1 cellular context compared by ENCODE assay signal in the genomic region with DNA sequence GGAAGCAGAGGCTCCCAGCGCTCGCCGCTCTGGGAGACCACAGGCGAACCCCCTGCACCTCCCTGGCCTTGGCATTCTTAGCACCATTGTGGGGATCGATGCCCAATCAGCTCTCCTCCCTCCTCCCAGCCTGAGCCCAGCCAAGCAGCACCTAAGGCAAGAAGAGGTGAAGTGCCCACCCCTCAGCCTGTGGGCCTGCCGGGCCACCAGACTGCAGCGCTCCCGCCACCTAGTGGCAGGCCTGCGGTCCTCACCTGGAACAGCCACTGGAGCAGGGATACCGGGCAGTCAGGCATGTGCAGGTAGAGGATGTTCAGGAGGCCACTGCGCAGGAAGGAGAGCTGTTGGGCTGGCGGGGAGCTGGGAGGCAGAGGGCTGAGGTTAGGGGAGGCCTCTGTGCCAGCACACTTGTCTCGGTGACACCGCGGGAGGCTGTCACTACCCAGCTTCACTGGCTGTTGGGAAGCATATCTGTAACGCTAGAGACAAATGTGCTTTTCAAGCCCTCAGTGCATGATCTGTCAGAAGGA.
A peak's percentile ranks its signal among the peaks of the same experiment; 100 is the strongest.
TF ChIP-seq lines count a peak whose summit lies in the region.

No MANE protein-coding gene starts in this region.

TF ChIP-seq in K562, 482 proteins besides CTCF, POLR2A, EP300 and RAD21 (continued from another document and continues in another):
- TF ChIP-seq, protein P1, sequence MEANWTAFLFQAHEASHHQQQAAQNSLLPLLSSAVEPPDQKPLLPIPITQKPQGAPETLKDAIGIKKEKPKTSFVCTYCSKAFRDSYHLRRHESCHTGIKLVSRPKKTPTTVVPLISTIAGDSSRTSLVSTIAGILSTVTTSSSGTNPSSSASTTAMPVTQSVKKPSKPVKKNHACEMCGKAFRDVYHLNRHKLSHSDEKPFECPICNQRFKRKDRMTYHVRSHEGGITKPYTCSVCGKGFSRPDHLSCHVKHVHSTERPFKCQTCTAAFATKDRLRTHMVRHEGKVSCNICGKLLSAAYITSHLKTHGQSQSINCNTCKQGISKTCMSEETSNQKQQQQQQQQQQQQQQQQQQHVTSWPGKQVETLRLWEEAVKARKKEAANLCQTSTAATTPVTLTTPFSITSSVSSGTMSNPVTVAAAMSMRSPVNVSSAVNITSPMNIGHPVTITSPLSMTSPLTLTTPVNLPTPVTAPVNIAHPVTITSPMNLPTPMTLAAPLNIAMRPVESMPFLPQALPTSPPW (CRISPR knock-in tag; IDR thresholded peaks at IDR 0.05) = peak; percentile 67
- TF ChIP-seq ARID2 (IDR thresholded peaks at IDR 0.05) (peak; percentile 95), NRF1 (conservative IDR thresholded peaks at IDR 0.05 in 1 of 2, IDR thresholded peaks at IDR 0.05 in 1 of 2) (peak; percentile 78 to 81), ZNF12 (CRISPR knock-in tag; IDR thresholded peaks at IDR 0.05) (no peak), XRCC3 (IDR thresholded peaks at IDR 0.05) (no peak), YY1 (IDR thresholded peaks at IDR 0.05; ENCODE audit: borderline replicate concordance in 1 of 3, control insufficient read depth in 1 of 3, extremely low read depth in 1 of 3, insufficient read depth in 3 of 3, insufficient read length in 1 of 3, insufficient replicate concordance in 2 of 3, low read depth in 1 of 3, low read length in 2 of 3) (peak in 1 of 3 experiments; percentile 34), ZNF436 (CRISPR knock-in tag; IDR thresholded peaks at IDR 0.05) (no peak), SP1 (CRISPR knock-in tag; IDR thresholded peaks at IDR 0.05) (peak; percentile 56; the same call in 1 of the 2 replicates), CBFB (CRISPR knock-in tag; IDR thresholded peaks at IDR 0.05) (peak; percentile 57; the same call in 1 of the 2 replicates), MAZ (CRISPR knock-in tag; conservative IDR thresholded peaks at IDR 0.05 in 1 of 2, IDR thresholded peaks at IDR 0.05 in 1 of 2) (peak; percentile 53 to 82; a peak in 3 of 4 replicates), ESRRA (IDR thresholded peaks at IDR 0.05; ENCODE audit: borderline replicate concordance, low read depth) (peak; percentile 32; the same call in 1 of the 2 replicates), CREM (IDR thresholded peaks at IDR 0.05; ENCODE audit: low read depth) (no peak), HCFC1 (IDR thresholded peaks at IDR 0.05; ENCODE audit: low read depth, low read length) (0 out of 2 replicates have a peak, but pooled peaks have one; percentile 12), POLR2B (IDR thresholded peaks at IDR 0.05; ENCODE audit: low read depth, partially characterized antibody) (no peak), SMAD1 (IDR thresholded peaks at IDR 0.05; ENCODE audit: low read depth, low read length, partially characterized antibody) (no peak), TEAD2 (tag; IDR thresholded peaks at IDR 0.05) (0 out of 2 replicates have a peak, but pooled peaks have one; percentile 25), TCF3 (CRISPR knock-in tag; IDR thresholded peaks at IDR 0.05) (peak; percentile 26; the same call in 1 of the 2 replicates), ZNF551 (CRISPR knock-in tag; IDR thresholded peaks at IDR 0.05) (no peak), TCF7 (IDR thresholded peaks at IDR 0.05; ENCODE audit: borderline replicate concordance) (0 out of 2 replicates have a peak, but pooled peaks have one; percentile 27), JUND (IDR thresholded peaks at IDR 0.05; ENCODE audit: borderline replicate concordance, low read depth, low read length) (0 out of 2 replicates have a peak, but pooled peaks have one; percentile 9), JUND (tag; IDR thresholded peaks at IDR 0.05; ENCODE audit: borderline replicate concordance, low read depth, low read length) (no peak; the same call in 2 of the 3 replicates), ZEB2 (IDR thresholded peaks at IDR 0.05) (peak; percentile 78; the same call in 1 of the 2 replicates), ZBTB7A (IDR thresholded peaks at IDR 0.05; ENCODE audit: borderline replicate concordance, control insufficient read depth, low read depth, low read length) (peak; percentile 83; the same call in 1 of the 2 replicates), C11orf30 (IDR thresholded peaks at IDR 0.05; ENCODE audit: low read depth) (no peak), RBFOX2 (IDR thresholded peaks at IDR 0.05; ENCODE audit: low read depth, low read length) (peak; percentile 41; the same call in 1 of the 2 replicates), ZNF282 (CRISPR knock-in tag; IDR thresholded peaks at IDR 0.05) (no peak), SIX5 (IDR thresholded peaks at IDR 0.05; ENCODE audit: borderline replicate concordance in 1 of 2, insufficient read depth in 1 of 2, low read depth in 1 of 2, low read length in 2 of 2) (no peak), BRD9 (IDR thresholded peaks at IDR 0.05; ENCODE audit: low read depth, partially characterized antibody) (peak; percentile 70), XRCC5 (IDR thresholded peaks at IDR 0.05; ENCODE audit: low read depth, low read length) (0 out of 2 replicates have a peak, but pooled peaks have one; percentile 69), NR2C2 (CRISPR knock-in tag; IDR thresholded peaks at IDR 0.05) (no peak), NR2C2 (tag; IDR thresholded peaks at IDR 0.05) (no peak), PRMT5 (CRISPR knock-in tag; IDR thresholded peaks at IDR 0.05) (no peak), BHLHE40 (IDR thresholded peaks at IDR 0.05; ENCODE audit: low read length) (peak; percentile 45), KAT7 (CRISPR knock-in tag; IDR thresholded peaks at IDR 0.05; ENCODE audit: borderline replicate concordance) (no peak), BCOR (IDR thresholded peaks at IDR 0.05) (no peak)
- TF ChIP-seq, protein P2, sequence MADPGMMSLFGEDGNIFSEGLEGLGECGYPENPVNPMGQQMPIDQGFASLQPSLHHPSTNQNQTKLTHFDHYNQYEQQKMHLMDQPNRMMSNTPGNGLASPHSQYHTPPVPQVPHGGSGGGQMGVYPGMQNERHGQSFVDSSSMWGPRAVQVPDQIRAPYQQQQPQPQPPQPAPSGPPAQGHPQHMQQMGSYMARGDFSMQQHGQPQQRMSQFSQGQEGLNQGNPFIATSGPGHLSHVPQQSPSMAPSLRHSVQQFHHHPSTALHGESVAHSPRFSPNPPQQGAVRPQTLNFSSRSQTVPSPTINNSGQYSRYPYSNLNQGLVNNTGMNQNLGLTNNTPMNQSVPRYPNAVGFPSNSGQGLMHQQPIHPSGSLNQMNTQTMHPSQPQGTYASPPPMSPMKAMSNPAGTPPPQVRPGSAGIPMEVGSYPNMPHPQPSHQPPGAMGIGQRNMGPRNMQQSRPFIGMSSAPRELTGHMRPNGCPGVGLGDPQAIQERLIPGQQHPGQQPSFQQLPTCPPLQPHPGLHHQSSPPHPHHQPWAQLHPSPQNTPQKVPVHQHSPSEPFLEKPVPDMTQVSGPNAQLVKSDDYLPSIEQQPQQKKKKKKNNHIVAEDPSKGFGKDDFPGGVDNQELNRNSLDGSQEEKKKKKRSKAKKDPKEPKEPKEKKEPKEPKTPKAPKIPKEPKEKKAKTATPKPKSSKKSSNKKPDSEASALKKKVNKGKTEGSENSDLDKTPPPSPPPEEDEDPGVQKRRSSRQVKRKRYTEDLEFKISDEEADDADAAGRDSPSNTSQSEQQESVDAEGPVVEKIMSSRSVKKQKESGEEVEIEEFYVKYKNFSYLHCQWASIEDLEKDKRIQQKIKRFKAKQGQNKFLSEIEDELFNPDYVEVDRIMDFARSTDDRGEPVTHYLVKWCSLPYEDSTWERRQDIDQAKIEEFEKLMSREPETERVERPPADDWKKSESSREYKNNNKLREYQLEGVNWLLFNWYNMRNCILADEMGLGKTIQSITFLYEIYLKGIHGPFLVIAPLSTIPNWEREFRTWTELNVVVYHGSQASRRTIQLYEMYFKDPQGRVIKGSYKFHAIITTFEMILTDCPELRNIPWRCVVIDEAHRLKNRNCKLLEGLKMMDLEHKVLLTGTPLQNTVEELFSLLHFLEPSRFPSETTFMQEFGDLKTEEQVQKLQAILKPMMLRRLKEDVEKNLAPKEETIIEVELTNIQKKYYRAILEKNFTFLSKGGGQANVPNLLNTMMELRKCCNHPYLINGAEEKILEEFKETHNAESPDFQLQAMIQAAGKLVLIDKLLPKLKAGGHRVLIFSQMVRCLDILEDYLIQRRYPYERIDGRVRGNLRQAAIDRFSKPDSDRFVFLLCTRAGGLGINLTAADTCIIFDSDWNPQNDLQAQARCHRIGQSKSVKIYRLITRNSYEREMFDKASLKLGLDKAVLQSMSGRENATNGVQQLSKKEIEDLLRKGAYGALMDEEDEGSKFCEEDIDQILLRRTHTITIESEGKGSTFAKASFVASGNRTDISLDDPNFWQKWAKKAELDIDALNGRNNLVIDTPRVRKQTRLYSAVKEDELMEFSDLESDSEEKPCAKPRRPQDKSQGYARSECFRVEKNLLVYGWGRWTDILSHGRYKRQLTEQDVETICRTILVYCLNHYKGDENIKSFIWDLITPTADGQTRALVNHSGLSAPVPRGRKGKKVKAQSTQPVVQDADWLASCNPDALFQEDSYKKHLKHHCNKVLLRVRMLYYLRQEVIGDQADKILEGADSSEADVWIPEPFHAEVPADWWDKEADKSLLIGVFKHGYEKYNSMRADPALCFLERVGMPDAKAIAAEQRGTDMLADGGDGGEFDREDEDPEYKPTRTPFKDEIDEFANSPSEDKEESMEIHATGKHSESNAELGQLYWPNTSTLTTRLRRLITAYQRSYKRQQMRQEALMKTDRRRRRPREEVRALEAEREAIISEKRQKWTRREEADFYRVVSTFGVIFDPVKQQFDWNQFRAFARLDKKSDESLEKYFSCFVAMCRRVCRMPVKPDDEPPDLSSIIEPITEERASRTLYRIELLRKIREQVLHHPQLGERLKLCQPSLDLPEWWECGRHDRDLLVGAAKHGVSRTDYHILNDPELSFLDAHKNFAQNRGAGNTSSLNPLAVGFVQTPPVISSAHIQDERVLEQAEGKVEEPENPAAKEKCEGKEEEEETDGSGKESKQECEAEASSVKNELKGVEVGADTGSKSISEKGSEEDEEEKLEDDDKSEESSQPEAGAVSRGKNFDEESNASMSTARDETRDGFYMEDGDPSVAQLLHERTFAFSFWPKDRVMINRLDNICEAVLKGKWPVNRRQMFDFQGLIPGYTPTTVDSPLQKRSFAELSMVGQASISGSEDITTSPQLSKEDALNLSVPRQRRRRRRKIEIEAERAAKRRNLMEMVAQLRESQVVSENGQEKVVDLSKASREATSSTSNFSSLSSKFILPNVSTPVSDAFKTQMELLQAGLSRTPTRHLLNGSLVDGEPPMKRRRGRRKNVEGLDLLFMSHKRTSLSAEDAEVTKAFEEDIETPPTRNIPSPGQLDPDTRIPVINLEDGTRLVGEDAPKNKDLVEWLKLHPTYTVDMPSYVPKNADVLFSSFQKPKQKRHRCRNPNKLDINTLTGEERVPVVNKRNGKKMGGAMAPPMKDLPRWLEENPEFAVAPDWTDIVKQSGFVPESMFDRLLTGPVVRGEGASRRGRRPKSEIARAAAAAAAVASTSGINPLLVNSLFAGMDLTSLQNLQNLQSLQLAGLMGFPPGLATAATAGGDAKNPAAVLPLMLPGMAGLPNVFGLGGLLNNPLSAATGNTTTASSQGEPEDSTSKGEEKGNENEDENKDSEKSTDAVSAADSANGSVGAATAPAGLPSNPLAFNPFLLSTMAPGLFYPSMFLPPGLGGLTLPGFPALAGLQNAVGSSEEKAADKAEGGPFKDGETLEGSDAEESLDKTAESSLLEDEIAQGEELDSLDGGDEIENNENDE (IDR thresholded peaks at IDR 0.05; ENCODE audit: low read depth, low read length) = no peak
- TF ChIP-seq, protein P3, sequence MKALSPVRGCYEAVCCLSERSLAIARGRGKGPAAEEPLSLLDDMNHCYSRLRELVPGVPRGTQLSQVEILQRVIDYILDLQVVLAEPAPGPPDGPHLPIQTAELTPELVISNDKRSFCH (CRISPR knock-in tag; IDR thresholded peaks at IDR 0.05) = no peak
- TF ChIP-seq, protein P3 (tag; IDR thresholded peaks at IDR 0.05) = peak; percentile 63
- TF ChIP-seq, protein P4, sequence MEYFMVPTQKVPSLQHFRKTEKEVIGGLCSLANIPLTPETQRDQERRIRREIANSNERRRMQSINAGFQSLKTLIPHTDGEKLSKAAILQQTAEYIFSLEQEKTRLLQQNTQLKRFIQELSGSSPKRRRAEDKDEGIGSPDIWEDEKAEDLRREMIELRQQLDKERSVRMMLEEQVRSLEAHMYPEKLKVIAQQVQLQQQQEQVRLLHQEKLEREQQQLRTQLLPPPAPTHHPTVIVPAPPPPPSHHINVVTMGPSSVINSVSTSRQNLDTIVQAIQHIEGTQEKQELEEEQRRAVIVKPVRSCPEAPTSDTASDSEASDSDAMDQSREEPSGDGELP (CRISPR knock-in tag; IDR thresholded peaks at IDR 0.05; ENCODE audit: borderline replicate concordance) = peak; percentile 85; the same call in 1 of the 2 replicates
- TF ChIP-seq, protein P5, sequence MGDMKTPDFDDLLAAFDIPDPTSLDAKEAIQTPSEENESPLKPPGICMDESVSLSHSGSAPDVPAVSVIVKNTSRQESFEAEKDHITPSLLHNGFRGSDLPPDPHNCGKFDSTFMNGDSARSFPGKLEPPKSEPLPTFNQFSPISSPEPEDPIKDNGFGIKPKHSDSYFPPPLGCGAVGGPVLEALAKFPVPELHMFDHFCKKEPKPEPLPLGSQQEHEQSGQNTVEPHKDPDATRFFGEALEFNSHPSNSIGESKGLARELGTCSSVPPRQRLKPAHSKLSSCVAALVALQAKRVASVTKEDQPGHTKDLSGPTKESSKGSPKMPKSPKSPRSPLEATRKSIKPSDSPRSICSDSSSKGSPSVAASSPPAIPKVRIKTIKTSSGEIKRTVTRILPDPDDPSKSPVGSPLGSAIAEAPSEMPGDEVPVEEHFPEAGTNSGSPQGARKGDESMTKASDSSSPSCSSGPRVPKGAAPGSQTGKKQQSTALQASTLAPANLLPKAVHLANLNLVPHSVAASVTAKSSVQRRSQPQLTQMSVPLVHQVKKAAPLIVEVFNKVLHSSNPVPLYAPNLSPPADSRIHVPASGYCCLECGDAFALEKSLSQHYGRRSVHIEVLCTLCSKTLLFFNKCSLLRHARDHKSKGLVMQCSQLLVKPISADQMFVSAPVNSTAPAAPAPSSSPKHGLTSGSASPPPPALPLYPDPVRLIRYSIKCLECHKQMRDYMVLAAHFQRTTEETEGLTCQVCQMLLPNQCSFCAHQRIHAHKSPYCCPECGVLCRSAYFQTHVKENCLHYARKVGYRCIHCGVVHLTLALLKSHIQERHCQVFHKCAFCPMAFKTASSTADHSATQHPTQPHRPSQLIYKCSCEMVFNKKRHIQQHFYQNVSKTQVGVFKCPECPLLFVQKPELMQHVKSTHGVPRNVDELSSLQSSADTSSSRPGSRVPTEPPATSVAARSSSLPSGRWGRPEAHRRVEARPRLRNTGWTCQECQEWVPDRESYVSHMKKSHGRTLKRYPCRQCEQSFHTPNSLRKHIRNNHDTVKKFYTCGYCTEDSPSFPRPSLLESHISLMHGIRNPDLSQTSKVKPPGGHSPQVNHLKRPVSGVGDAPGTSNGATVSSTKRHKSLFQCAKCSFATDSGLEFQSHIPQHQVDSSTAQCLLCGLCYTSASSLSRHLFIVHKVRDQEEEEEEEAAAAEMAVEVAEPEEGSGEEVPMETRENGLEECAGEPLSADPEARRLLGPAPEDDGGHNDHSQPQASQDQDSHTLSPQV (IDR thresholded peaks at IDR 0.05) = peak; percentile 76
- TF ChIP-seq, protein P6, sequence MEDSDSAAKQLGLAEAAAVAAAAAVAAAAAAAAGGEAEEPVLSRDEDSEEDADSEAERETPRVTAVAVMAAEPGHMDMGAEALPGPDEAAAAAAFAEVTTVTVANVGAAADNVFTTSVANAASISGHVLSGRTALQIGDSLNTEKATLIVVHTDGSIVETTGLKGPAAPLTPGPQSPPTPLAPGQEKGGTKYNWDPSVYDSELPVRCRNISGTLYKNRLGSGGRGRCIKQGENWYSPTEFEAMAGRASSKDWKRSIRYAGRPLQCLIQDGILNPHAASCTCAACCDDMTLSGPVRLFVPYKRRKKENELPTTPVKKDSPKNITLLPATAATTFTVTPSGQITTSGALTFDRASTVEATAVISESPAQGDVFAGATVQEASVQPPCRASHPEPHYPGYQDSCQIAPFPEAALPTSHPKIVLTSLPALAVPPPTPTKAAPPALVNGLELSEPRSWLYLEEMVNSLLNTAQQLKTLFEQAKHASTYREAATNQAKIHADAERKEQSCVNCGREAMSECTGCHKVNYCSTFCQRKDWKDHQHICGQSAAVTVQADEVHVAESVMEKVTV (CRISPR knock-in tag; IDR thresholded peaks at IDR 0.05) = peak; percentile 81
